Comparison of ENCODE assay signal across 1 cellular context in genomic region chr17:6668727-6669425, GRCh38.
TF ChIP-seq lines count a peak whose summit lies in the region.

No MANE protein-coding gene starts in this region.

TF ChIP-seq in IMR-90, 13 proteins besides CTCF, POLR2A, EP300 and RAD21:
- TF ChIP-seq BHLHE40 (IDR thresholded peaks at IDR 0.05; ENCODE audit: low read depth, low read length), result no peak
- TF ChIP-seq FOS (IDR thresholded peaks at IDR 0.05; ENCODE audit: low read depth, low read length), result no peak
- TF ChIP-seq SMC3 (IDR thresholded peaks at IDR 0.05; ENCODE audit: low read depth, low read length), result no peak
- TF ChIP-seq CHD1 (IDR thresholded peaks at IDR 0.05; ENCODE audit: low read depth, low read length), result no peak
- no peak for TF ChIP-seq MXI1 (IDR thresholded peaks at IDR 0.05; ENCODE audit: borderline replicate concordance, low read depth, low read length)
- no peak for TF ChIP-seq NFE2L2 (IDR thresholded peaks at IDR 0.05; ENCODE audit: low read depth, low read length)
- no peak for TF ChIP-seq MAZ (IDR thresholded peaks at IDR 0.05; ENCODE audit: borderline replicate concordance, low read depth, low read length)
- no peak for TF ChIP-seq RFX5 (IDR thresholded peaks at IDR 0.05; ENCODE audit: low read depth, low read length)
- TF ChIP-seq USF2 (IDR thresholded peaks at IDR 0.05; ENCODE audit: low read depth, low read length), result no peak
- no peak for TF ChIP-seq RCOR1 (IDR thresholded peaks at IDR 0.05; ENCODE audit: insufficient replicate concordance, low read length)
